Comparison of ENCODE assay signal across 8 cellular contexts in genomic region chr17:41648411-41649195, GRCh38. TPM values are rescaled to one million over a fixed set of nuclear protein-coding genes. Genes with fewer than 3 reads are reported as not detected.
DNase-seq lines count a peak whose midpoint lies in the region; ATAC-seq and TF ChIP-seq lines count a peak whose summit lies in the region.

No MANE protein-coding gene starts in this region.

- ATAC-seq in HG03175 (IDR thresholded peaks at IDR 0.05; ENCODE audit: unreplicated experiment) (peak; percentile 69), HG03378 (IDR thresholded peaks at IDR 0.05; ENCODE audit: unreplicated experiment) (no peak)

- no peaks in the 10 kb centered on the region for H3K36me3 Mint-ChIP-seq in activated CD4-positive, alpha-beta memory T cell treated with anti-CD3 and anti-CD28 coated beads for 36 hours

- H3K9me3 ChIP-seq in duodenal mucosa (ENCODE audit: control insufficient read depth in 1 of 2, low read length in 2 of 2) = no peaks in the 10 kb centered on the region

- H3K4me1 ChIP-seq in duodenal mucosa (ENCODE audit: control insufficient read depth in 1 of 2, insufficient read depth in 2 of 2, low read length in 2 of 2) = peaks cover 57 to 58% of the 10 kb centered on the region in 2 donors

- peak overlapping the region; percentile 65 for H3K27ac ChIP-seq in duodenal mucosa (ENCODE audit: low read depth, low read length)

- CTCF ChIA-PET in activated CD4-positive, alpha-beta memory T cell treated with anti-CD3 and anti-CD28 coated beads for 36 hours (lab: Charles Lee) = interaction anchor here (0.6 to 13.0 kb wide), 70 partner anchors 8 to 1095 kb away, joined by 3 to 450 read pairs (median 4); partner anchors contain the start of genes EIF1 and KRT9

- WGBS in lower leg skin, 2 donors = 3 to 6% methylated on average over 24 to 25 of the region's 39 CpGs

- POLR2A ChIA-PET in activated CD4-positive, alpha-beta memory T cell treated with anti-CD3 and anti-CD28 coated beads for 36 hours (lab: Charles Lee) = interaction anchor here (0.7 to 1.0 kb wide), 2 partner anchors 15 to 99 kb away, joined by 3 read pairs; no protein-coding TSS in a partner anchor

- H3K4me3 ChIP-seq in duodenal mucosa (ENCODE audit: low read depth in 1 of 2, low read length in 2 of 2) = peak overlapping the region; percentile 68 to 74
- H3K4me3 ChIP-seq in lower leg skin (ENCODE audit: low read depth, poor library complexity, severe bottlenecking) = no peak overlapping the region

- DNase-seq in DMS53 treated with DMSO at 0.1 percent for 48 hours (lab: John Stamatoyannopoulos, UW; ENCODE audit: unreplicated experiment) (peak; percentile 38), NCI-H69 (lab: John Stamatoyannopoulos, UW) (peak; percentile 89), lower leg skin (ENCODE audit: low spot score in 2 of 2) (peak; percentile 82 to 97)
- DNase-seq in activated CD4-positive, alpha-beta memory T cell treated with anti-CD3 and anti-CD28 coated beads for 36 hours = peak; percentile 87
- DNase-seq in stimulated activated CD4-positive, alpha-beta T cell treated with anti-CD3 and anti-CD28 coated beads, Interleukin-4, amount 100 ng/mL, for 24 hours = peak; percentile 86

- no peaks in the 10 kb centered on the region for H3K36me3 ChIP-seq in duodenal mucosa (ENCODE audit: control insufficient read depth in 1 of 2, insufficient read depth in 2 of 2, low read length in 2 of 2)

- H3K9me3 Mint-ChIP-seq in activated CD4-positive, alpha-beta memory T cell treated with anti-CD3 and anti-CD28 coated beads for 36 hours = no peaks in the 10 kb centered on the region

- no peak for TF ChIP-seq POLR2A in lower leg skin (IDR thresholded peaks at IDR 0.05)

- H3K4me1 Mint-ChIP-seq in activated CD4-positive, alpha-beta memory T cell treated with anti-CD3 and anti-CD28 coated beads for 36 hours (ENCODE audit: low read depth) = peaks cover 11% of the 10 kb centered on the region

- H3K27ac Mint-ChIP-seq in activated CD4-positive, alpha-beta memory T cell treated with anti-CD3 and anti-CD28 coated beads for 36 hours = no peak overlapping the region

- intact Hi-C loops in activated CD4-positive, alpha-beta memory T cell treated with anti-CD3 and anti-CD28 coated beads for 36 hours (cut with micrococcal nuclease) = loop anchor here (1.0 to 5.0 kb wide), 6 partner anchors 14 to 846 kb away; no protein-coding TSS in a partner anchor
- intact Hi-C loops in lower leg skin (cut with DNase I; ENCODE audit: low total_unique reads) = loop anchor here (10.0 kb wide), 1 partner anchor 94 kb away; no protein-coding TSS in a partner anchor

- H3K27me3 Mint-ChIP-seq in activated CD4-positive, alpha-beta memory T cell treated with anti-CD3 and anti-CD28 coated beads for 36 hours = no peaks in the 10 kb centered on the region

- peak in 1 of 3 donors; percentile 78 for TF ChIP-seq CTCF in lower leg skin (IDR thresholded peaks at IDR 0.05)

- no peaks in the 10 kb centered on the region for H3K27me3 ChIP-seq in duodenal mucosa (ENCODE audit: control insufficient read depth in 1 of 2, insufficient read depth in 2 of 2, low read length in 2 of 2)

- H3K4me3 Mint-ChIP-seq in activated CD4-positive, alpha-beta memory T cell treated with anti-CD3 and anti-CD28 coated beads for 36 hours = peak overlapping the region; percentile 42

- peak overlapping the region; percentile 44 to 82 for H3K9ac ChIP-seq in duodenal mucosa (ENCODE audit: low read depth in 1 of 2, low read length in 2 of 2)

RNA-seq across cellular contexts. Expression of gene KRT17, which starts 24.2 kb away (rescaled TPM):
- total RNA-seq in activated CD4-positive, alpha-beta memory T cell treated with anti-CD3 and anti-CD28 coated beads for 36 hours = not detected
- total RNA-seq in lower leg skin = 1,000 to 10,000 TPM in 2 of 4 donors, 100 to 1,000 TPM in 2; 474 to 1,574 (median 971) TPM

RNA-seq across cellular contexts. Expression of gene KRT16, which starts 36.0 kb away (rescaled TPM):
- total RNA-seq in activated CD4-positive, alpha-beta memory T cell treated with anti-CD3 and anti-CD28 coated beads for 36 hours = not detected
- 100 to 1,000 TPM in 1 of 4 donors, 10 to 100 TPM in 3; 79.2 to 447 (median 81.8) TPM for total RNA-seq in lower leg skin

RNA-seq across cellular contexts. Expression of gene EIF1, which starts 40.1 kb away (rescaled TPM):
- total RNA-seq in activated CD4-positive, alpha-beta memory T cell treated with anti-CD3 and anti-CD28 coated beads for 36 hours = 1,000 to 10,000 TPM; 1,052 to 1,072 TPM
- 100 to 1,000 TPM; 211 to 299 (median 249) TPM for total RNA-seq in lower leg skin

Comparison
In these comparisons a context has a peak if more than half of its experiments do, and no peak if none do; other contexts are left out.
1. DNase-seq: peak in every context shown above with its lines; median percentile 90 in lower leg skin; 89 in NCI-H69; 87 in activated CD4-positive, alpha-beta memory T cell treated with anti-CD3 and anti-CD28 coated beads for 36 hours; 86 in stimulated activated CD4-positive, alpha-beta T cell treated with anti-CD3 and anti-CD28 coated beads, Interleukin-4, amount 100 ng/mL, for 24 hours; 38 in DMS53 treated with DMSO at 0.1 percent for 48 hours.
2. RNA of gene KRT17, which starts 24.2 kb away (total RNA-seq): 474 to 1,574 TPM in lower leg skin; not detected in activated CD4-positive, alpha-beta memory T cell treated with anti-CD3 and anti-CD28 coated beads for 36 hours; every median in the first group is over 100 times any median in the second.
3. RNA of gene KRT16, which starts 36.0 kb away (total RNA-seq): 79.2 to 447 TPM in lower leg skin; not detected in activated CD4-positive, alpha-beta memory T cell treated with anti-CD3 and anti-CD28 coated beads for 36 hours; every median in the first group is over 10 times any median in the second.